Comparison of ENCODE assay signal across 14 cellular contexts in genomic region chr11:3121931-3122774, GRCh38. TPM values are rescaled to one million over a fixed set of nuclear protein-coding genes. Genes with fewer than 3 reads are reported as not detected.
A peak's percentile ranks its signal among the peaks of the same experiment; 100 is the strongest.
DNase-seq lines count a peak whose midpoint lies in the region; ATAC-seq and TF ChIP-seq lines count a peak whose summit lies in the region.
"Had no signal": no experiment of that assay in that cellular context is flagged by ENCODE, and none has a peak within 500 bp of the region (broad histone marks: within the 10 kb centered on the region; RNA-seq: fewer than 3 reads in every experiment).

No MANE protein-coding gene starts in this region.

- peak; percentile 11 for DNase-seq in activated T-cell treated with anti-CD3 and anti-CD28 coated beads, Interleukin-2, amount 50 U/mL, for 1 hour
- DNase-seq in activated T-cell treated with anti-CD3 and anti-CD28 coated beads, Interleukin-2, amount 50 U/mL, for 48 hours: no peak
- DNase-seq in coronary artery (ENCODE audit: low spot score): peak; percentile 73
- DNase-seq in mesenchymal stem cell: no peak
- DNase-seq in transverse colon: peak; percentile 8
- no peak for DNase-seq in effector CD8-positive, alpha-beta T cell (lab: John Stamatoyannopoulos, UW)
- DNase-seq: activated gamma-delta T cell treated with Interleukin-2 at 50 U/mL for 16 hours; CD4-positive, CD25-positive, alpha-beta regulatory T cell; foreskin fibroblast; NCI-H1436 treated with DMSO at 0.1 percent for 48 hours; NCI-H2227 treated with DMSO at 0.1 percent for 48 hours; small intestine had no signal

- no peak overlapping the region for H2BK5ac ChIP-seq in mesenchymal stem cell (ENCODE audit: low read depth, low read length, poor library complexity, severe bottlenecking)

- H3K36me3 ChIP-seq in mesenchymal stem cell (ENCODE audit: control insufficient read depth in 1 of 2, insufficient read depth in 2 of 2, low read depth in 1 of 2, low read length in 2 of 2) (peaks cover 51 to 68% of the 10 kb centered on the region in 2 experiments), transverse colon (peaks cover 0 to 3% (median 0%) of the 10 kb centered on the region in 4 donors)

- H3K4me3 ChIP-seq in coronary artery: no peak overlapping the region
- H3K4me3 ChIP-seq in mesenchymal stem cell (ENCODE audit: insufficient read depth in 1 of 2, low read depth in 1 of 2, low read length in 2 of 2): no peak overlapping the region
- H3K4me3 ChIP-seq in transverse colon: no peak overlapping the region

- ATAC-seq in GM21717 (IDR thresholded peaks at IDR 0.05; ENCODE audit: unreplicated experiment) (no peak), GM18517 (IDR thresholded peaks at IDR 0.05; ENCODE audit: unreplicated experiment) (no peak)

- no peaks in the 10 kb centered on the region for H3K27me3 ChIP-seq in mesenchymal stem cell (ENCODE audit: control insufficient read depth in 1 of 2, insufficient read depth in 1 of 2, low read length in 2 of 2)
- no peaks in the 10 kb centered on the region for H3K27me3 ChIP-seq in transverse colon

- no peak overlapping the region for H2AFZ ChIP-seq in mesenchymal stem cell (ENCODE audit: low read depth, low read length)

- no peak overlapping the region for H2BK120ac ChIP-seq in mesenchymal stem cell (ENCODE audit: low read depth, low read length)

- no peak overlapping the region for H3K9ac ChIP-seq in mesenchymal stem cell (ENCODE audit: low read length)

- in situ Hi-C loops in transverse colon (cut with MboI; ENCODE audit: low pct_ligation_motif_present in 1 of 4, low pct_unique_long_range_greater_than_20kb in 1 of 4, low sequenced_read_pairs in 3 of 4): loop anchor here in 1 of 4 donors (25.0 kb wide), 1 partner anchor 90 kb away; the partner anchor contains the start of gene MRGPRG

- no peaks in the 10 kb centered on the region for H3K79me1 ChIP-seq in mesenchymal stem cell (replicated peaks; ENCODE audit: low read length, poor library complexity, severe bottlenecking)

- no peak overlapping the region for H3K18ac ChIP-seq in mesenchymal stem cell (ENCODE audit: low read depth in 1 of 2, low read length in 2 of 2)

- no peak overlapping the region for H2BK12ac ChIP-seq in mesenchymal stem cell (ENCODE audit: low read length in 2 of 2)

- no peak for TF ChIP-seq EP300 in transverse colon (IDR thresholded peaks at IDR 0.05; ENCODE audit: low read depth)

- TF ChIP-seq CTCF in coronary artery (IDR thresholded peaks at IDR 0.05): no peak
- no peak for TF ChIP-seq CTCF in transverse colon (IDR thresholded peaks at IDR 0.05)

- TF ChIP-seq POLR2A in transverse colon (IDR thresholded peaks at IDR 0.05): no peak

- no peak overlapping the region for H3K4me2 ChIP-seq in mesenchymal stem cell (ENCODE audit: low read length, poor library complexity, severe bottlenecking)

- intact Hi-C loops in transverse colon (cut with DNase I; ENCODE audit: low total_unique reads): no loop called here

- H3K9me3 ChIP-seq in mesenchymal stem cell (ENCODE audit: control insufficient read depth, low read length): no peaks in the 10 kb centered on the region
- no peaks in the 10 kb centered on the region for H3K9me3 ChIP-seq in transverse colon

- 95% methylated on average over 30 of the region's 34 CpGs for WGBS in mesenchymal stem cell
- 86 to 89% methylated on average over 6 to 34 of the region's 34 CpGs for WGBS in transverse colon (ENCODE audit: low coverage in 1 of 2), 2 donors

- no peak overlapping the region for H2AK5ac ChIP-seq in mesenchymal stem cell (ENCODE audit: low read length, severe bottlenecking)

- H3K4ac ChIP-seq in mesenchymal stem cell (ENCODE audit: low read depth in 1 of 2, low read length in 2 of 2): no peak overlapping the region

- H3K14ac ChIP-seq in mesenchymal stem cell (ENCODE audit: low read length in 2 of 2): no peak overlapping the region

- peak overlapping the region; percentile 21 for H4K8ac ChIP-seq in mesenchymal stem cell (ENCODE audit: low read length)

- H3K27ac ChIP-seq in coronary artery (no peak overlapping the region), mesenchymal stem cell (ENCODE audit: low read length, poor library complexity, severe bottlenecking) (no peak overlapping the region), transverse colon (no peak overlapping the region)

- peaks cover 12% of the 10 kb centered on the region for H3K4me1 ChIP-seq in mesenchymal stem cell (ENCODE audit: control insufficient read depth, insufficient read depth, low read depth, low read length)
- H3K4me1 ChIP-seq in transverse colon: peaks cover 19 to 44% (median 31%) of the 10 kb centered on the region in 4 donors

- H4K91ac ChIP-seq in mesenchymal stem cell (ENCODE audit: low read length): no peak overlapping the region

- H3K23ac ChIP-seq in mesenchymal stem cell (ENCODE audit: low read length in 2 of 2): no peak overlapping the region

- no peak overlapping the region for H2BK15ac ChIP-seq in mesenchymal stem cell (ENCODE audit: low read depth, poor library complexity, severe bottlenecking)

RNA-seq across cellular contexts. Expression of gene OSBPL5, which starts 43.0 kb away (rescaled TPM):
- 13.7 TPM for polyA plus RNA-seq in mesenchymal stem cell (2013, experiment 1 of 2)
- polyA plus RNA-seq in mesenchymal stem cell (2013, experiment 2 of 2): 14.6 TPM
- total RNA-seq in transverse colon: 100 to 1,000 TPM in 2 of 4 donors, 10 to 100 TPM in 2; 37.3 to 211 (median 105) TPM

Comparison
In these comparisons a context has a peak if more than half of its experiments do, and no peak if none do; other contexts are left out.
1. DNase-seq: peak in activated T-cell treated with anti-CD3 and anti-CD28 coated beads, Interleukin-2, amount 50 U/mL, for 1 hour (single experiment), coronary artery (single experiment) and transverse colon (single experiment); none in activated T-cell treated with anti-CD3 and anti-CD28 coated beads, Interleukin-2, amount 50 U/mL, for 48 hours (0 of 2), mesenchymal stem cell (single experiment) and effector CD8-positive, alpha-beta T cell (single experiment).